ENCODE assay signal across 10 cellular contexts in genomic region chr4:88628746-88629145, GRCh38.
"Had no signal": no experiment of that assay in that cellular context is flagged by ENCODE, and none has a peak within 500 bp of the region (broad histone marks: within the 10 kb centered on the region; RNA-seq: fewer than 3 reads in every experiment).

No MANE protein-coding gene starts in this region.

- H3K4me1 ChIP-seq: testis had no signal

- H3K9me3 ChIP-seq: ovary, testis had no signal

- H3K27me3 ChIP-seq: ovary, testis had no signal

- H3K36me3 ChIP-seq: ovary had no signal

- DNase-seq: activated CD4-positive, alpha-beta T cell treated with anti-CD3 and anti-CD28 coated beads for 4 hours; activated naive CD4-positive, alpha-beta T cell treated with Interleukin-2 at 50 U/mL for 16 hours; endodermal cell; islet precursor cell; left ventricle myocardium inferior; ovary; stimulated activated CD4-positive, alpha-beta T cell treated with anti-CD3 and anti-CD28 coated beads, Interleukin-4, amount 100 ng/mL, for 1 hour; T-cell; T1000; testis had no signal

- H3K4me3 ChIP-seq: left ventricle myocardium inferior, ovary, testis had no signal

- ATAC-seq: T-cell had no signal

- H3K27ac ChIP-seq: left ventricle myocardium inferior, ovary, testis had no signal
